Comparison of ENCODE assay signal across 21 cellular contexts in genomic region chr18:23950644-23951043, GRCh38.
"Had no signal": no experiment of that assay in that cellular context is flagged by ENCODE, and none has a peak within 500 bp of the region (broad histone marks: within the 10 kb centered on the region; RNA-seq: fewer than 3 reads in every experiment).

No MANE protein-coding gene starts in this region.

- H3K9me3 ChIP-seq: colonic mucosa, heart left ventricle, left ventricle myocardium inferior, lower lobe of right lung, right atrium auricular region, sigmoid colon, testis, transverse colon had no signal

- H3K36me3 Mint-ChIP-seq: memory B cell; natural killer cell treated with Interleukin-12 subunit alpha and Interleukin-12 subunit beta and Interleukin-15 and Interleukin-18, amount 100 ng/mL, for 72 hours; stimulated activated naive B cell treated with anti-CD40 and anti-IgM and Interleukin-4, amounts not matched to agents 10 μg/mL and 1 μg/mL and 100 μg/mL, for 72 hours had no signal

- H3K36me3 ChIP-seq: colonic mucosa, left ventricle myocardium inferior, lower lobe of right lung, right atrium auricular region, sigmoid colon, transverse colon had no signal

- H3K27me3 ChIP-seq: colonic mucosa, heart left ventricle, right atrium auricular region, sigmoid colon, testis, transverse colon had no signal

- H3K4me1 Mint-ChIP-seq: immature natural killer cell; stimulated activated naive CD8-positive, alpha-beta T cell treated with anti-CD3 and anti-CD28 coated beads, Interleukin-15, amount 100 ng/mL, for 72 hours had no signal

- DNase-seq: colonic mucosa; dermis blood vessel endothelial cell; foreskin melanocyte; heart left ventricle; hippocampal formation; immature natural killer cell; left ventricle myocardium inferior; lower lobe of right lung; midbrain; posterior cingulate gyrus; sigmoid colon; stimulated activated CD4-positive, alpha-beta T cell treated with anti-CD3 and anti-CD28 coated beads, Interleukin-2, amount 100 ng/mL, for 24 hours; stimulated activated CD4-positive, alpha-beta T cell treated with anti-CD3 and anti-CD28 coated beads, Interleukin-4, amount 100 ng/mL, for 4 hours; stimulated activated naive B cell treated with anti-CD40 and anti-IgM and Interleukin-4, amounts not matched to agents 10 μg/mL and 1 μg/mL and 100 μg/mL, for 72 hours; stimulated activated naive CD8-positive, alpha-beta T cell treated with anti-CD3 and anti-CD28 coated beads, Interleukin-15, amount 100 ng/mL, for 72 hours; testis; transverse colon had no signal

- H3K4me1 ChIP-seq: colonic mucosa, heart left ventricle, left ventricle myocardium inferior, lower lobe of right lung, right atrium auricular region, sigmoid colon, testis, transverse colon had no signal

- H3K4me3 ChIP-seq: colonic mucosa, heart left ventricle, left ventricle myocardium inferior, lower lobe of right lung, right atrium auricular region, sigmoid colon, skin epidermis, testis, transverse colon had no signal

- H3K27me3 Mint-ChIP-seq: memory B cell; stimulated activated naive B cell treated with anti-CD40 and anti-IgM and Interleukin-4, amounts not matched to agents 10 μg/mL and 1 μg/mL and 100 μg/mL, for 72 hours had no signal

- H3K27ac ChIP-seq: colonic mucosa, heart left ventricle, left ventricle myocardium inferior, lower lobe of right lung, right atrium auricular region, sigmoid colon, skin epidermis, testis, transverse colon had no signal

- H3K4me3 Mint-ChIP-seq: immature natural killer cell; memory B cell; natural killer cell treated with Interleukin-12 subunit alpha and Interleukin-12 subunit beta and Interleukin-15 and Interleukin-18, amount 100 ng/mL, for 72 hours; stimulated activated naive B cell treated with anti-CD40 and anti-IgM and Interleukin-4, amounts not matched to agents 10 μg/mL and 1 μg/mL and 100 μg/mL, for 72 hours; stimulated activated naive CD8-positive, alpha-beta T cell treated with anti-CD3 and anti-CD28 coated beads, Interleukin-15, amount 100 ng/mL, for 72 hours had no signal

- H3K9me3 Mint-ChIP-seq: immature natural killer cell; memory B cell; natural killer cell treated with Interleukin-12 subunit alpha and Interleukin-12 subunit beta and Interleukin-15 and Interleukin-18, amount 100 ng/mL, for 72 hours; stimulated activated naive B cell treated with anti-CD40 and anti-IgM and Interleukin-4, amounts not matched to agents 10 μg/mL and 1 μg/mL and 100 μg/mL, for 72 hours; stimulated activated naive CD8-positive, alpha-beta T cell treated with anti-CD3 and anti-CD28 coated beads, Interleukin-15, amount 100 ng/mL, for 72 hours had no signal

- H3K27ac Mint-ChIP-seq: immature natural killer cell; memory B cell; natural killer cell treated with Interleukin-12 subunit alpha and Interleukin-12 subunit beta and Interleukin-15 and Interleukin-18, amount 100 ng/mL, for 72 hours; stimulated activated naive B cell treated with anti-CD40 and anti-IgM and Interleukin-4, amounts not matched to agents 10 μg/mL and 1 μg/mL and 100 μg/mL, for 72 hours; stimulated activated naive CD8-positive, alpha-beta T cell treated with anti-CD3 and anti-CD28 coated beads, Interleukin-15, amount 100 ng/mL, for 72 hours had no signal
